ENCODE assay signal across 27 cellular contexts in genomic region chr1:157262422-157262821, GRCh38.
DNase-seq lines count a peak whose midpoint lies in the region; ATAC-seq, FAIRE-seq and TF ChIP-seq lines count a peak whose summit lies in the region.
"Had no signal": no experiment of that assay in that cellular context is flagged by ENCODE, and none has a peak within 500 bp of the region (broad histone marks: within the 10 kb centered on the region; RNA-seq: fewer than 3 reads in every experiment).

No MANE protein-coding gene starts in this region.

- H3K4me1 ChIP-seq in H9 (ENCODE audit: insufficient read depth, low read length) (no peaks in the 10 kb centered on the region), K562 (replicated peaks in 1 of 2; ENCODE audit: control insufficient read depth in 2 of 2, insufficient read depth in 2 of 2, low read length in 2 of 2) (peaks cover 0 to 17% of the 10 kb centered on the region in 2 experiments; a peak in 3 of 5 replicates), mesendoderm (ENCODE audit: control insufficient read depth, low read depth, low read length) (no peaks in the 10 kb centered on the region)

- no peak overlapping the region for H2BK5ac ChIP-seq in H9 (ENCODE audit: insufficient read length, low read length)
- no peak overlapping the region for H2BK5ac ChIP-seq in mesendoderm (ENCODE audit: low read length)

- no peaks in the 10 kb centered on the region for H3K23me2 ChIP-seq in H9 (ENCODE audit: insufficient read length, low read depth, low read length, poor library complexity, severe bottlenecking)

- no peak overlapping the region for H3K4me3 Mint-ChIP-seq in H9
- H3K4me3 Mint-ChIP-seq: B cell; CD4-positive, alpha-beta memory T cell; CD4-positive, CD25-positive, alpha-beta regulatory T cell; CD8-positive, alpha-beta memory T cell had no signal

- H2AK5ac ChIP-seq in H9 (ENCODE audit: insufficient read length, low read length) (peak overlapping the region; percentile 35), mesendoderm (ENCODE audit: low read length) (no peak overlapping the region)

- no peak overlapping the region for H3K27ac Mint-ChIP-seq in H9
- H3K27ac Mint-ChIP-seq: B cell; CD4-positive, alpha-beta memory T cell; CD4-positive, CD25-positive, alpha-beta regulatory T cell; CD8-positive, alpha-beta memory T cell had no signal

- DNase-seq in H9 (no peak), OCI-M1 (lab: John Stamatoyannopoulos, UW) (peak; percentile 53), K562 (ENCODE audit: extremely low read depth in 1 of 4, low spot score in 3 of 4) (peak; percentile 27 to 72 (median 60)), mesendoderm (no peak), Ammon's horn (ENCODE audit: low spot score) (no peak), CD1c-positive myeloid dendritic cell (ENCODE audit: extremely low spot score) (no peak), mucosa of gallbladder (ENCODE audit: low spot score) (no peak)
- DNase-seq: 8988T; ACHN; CD4-positive, alpha-beta memory T cell; CD4-positive, CD25-positive, alpha-beta regulatory T cell; CD8-positive, alpha-beta memory T cell; COR-L47; DMS 273 treated with DMSO at 0.1 percent for 48 hours; DMS153; DMS53; DMS79; DND-41; EL; GDM1 had no signal

- H3K4me3 ChIP-seq in K562, result no peak overlapping the region
- H3K4me3 ChIP-seq in mesendoderm (ENCODE audit: low read length), result no peak overlapping the region
- H3K4me3 ChIP-seq: BLaER1 treated with 17β-estradiol and CSF1 and Interleukin-3, amounts not matched to agents 10 nM and 100 nM; GM12878 had no signal

- H3K4me2 ChIP-seq in H9 (ENCODE audit: insufficient read depth, insufficient read length, low read length) (no peak overlapping the region), K562 (ENCODE audit: insufficient read depth, low read length) (peak overlapping the region; percentile 28; the same call in 1 of the 2 replicates), mesendoderm (ENCODE audit: low read length) (no peak overlapping the region)
- H3K4me2 ChIP-seq: BLaER1 treated with 17β-estradiol and CSF1 and Interleukin-3, amounts not matched to agents 10 nM and 100 nM had no signal

- H2AFZ ChIP-seq in H9 (ENCODE audit: low read length) (no peak overlapping the region), K562 (ENCODE audit: low read depth, low read length) (peak overlapping the region; percentile 30)

- H3K79me1 ChIP-seq in H9 (ENCODE audit: insufficient read depth, low read depth, low read length, poor library complexity, severe bottlenecking) (no peaks in the 10 kb centered on the region), mesendoderm (ENCODE audit: low read length) (no peaks in the 10 kb centered on the region)

- no peak for TF ChIP-seq POLR2A in K562 (conservative IDR thresholded peaks at IDR 0.05)

- H4K8ac ChIP-seq in H9 (replicated peaks; ENCODE audit: insufficient read length, low read depth, low read length) (no peak overlapping the region), mesendoderm (ENCODE audit: low read depth, low read length) (no peak overlapping the region)

- TF ChIP-seq EP300 in K562 (IDR thresholded peaks at IDR 0.05; ENCODE audit: low read length), result peak; percentile 64; the same call in 1 of the 2 replicates

- TF ChIP-seq CTCF in H9 (conservative IDR thresholded peaks at IDR 0.05) (no peak), K562 (IDR thresholded peaks at IDR 0.05 in 2 of 3, conservative IDR thresholded peaks at IDR 0.05 in 1 of 3; ENCODE audit: insufficient read depth in 2 of 3, low read depth in 1 of 3, low read length in 3 of 3) (no peak)

- H4K5ac ChIP-seq in H9 (ENCODE audit: insufficient read length, low read depth, low read length) (no peak overlapping the region), mesendoderm (ENCODE audit: low read length) (no peak overlapping the region)

- no peaks in the 10 kb centered on the region for H3K36me3 Mint-ChIP-seq in H9 (ENCODE audit: insufficient read depth in 1 of 3, low read depth in 3 of 3)
- H3K36me3 Mint-ChIP-seq: CD4-positive, CD25-positive, alpha-beta regulatory T cell; CD8-positive, alpha-beta memory T cell had no signal

- no peak overlapping the region for H2BK12ac ChIP-seq in H9 (ENCODE audit: insufficient read length, low read depth, low read length)

- no CpG with 5 or more reads among the region's 2 CpGs for WGBS in H9 (ENCODE audit: extremely low coverage, insufficient read length, low lambda C conversion rate)
- 4% methylated on average over 2 of the region's 2 CpGs for WGBS in K562 (ENCODE audit: insufficient coverage, low coverage, missing lambda C conversion rate)
- WGBS in mesendoderm (ENCODE audit: extremely low coverage, insufficient coverage, low lambda C conversion rate), result no CpG with 5 or more reads among the region's 2 CpGs

- no peaks in the 10 kb centered on the region for H4K20me1 ChIP-seq in H9 (ENCODE audit: control insufficient read depth, insufficient read depth, insufficient read length)
- H4K20me1 ChIP-seq in K562 (replicated peaks; ENCODE audit: control insufficient read depth, insufficient read depth, low read length), result no peaks in the 10 kb centered on the region
- H4K20me1 ChIP-seq: BLaER1 treated with 17β-estradiol and CSF1 and Interleukin-3, amounts not matched to agents 10 nM and 100 nM had no signal

- no peaks in the 10 kb centered on the region for H3K4me1 Mint-ChIP-seq in H9
- H3K4me1 Mint-ChIP-seq: B cell; CD4-positive, alpha-beta memory T cell; CD4-positive, CD25-positive, alpha-beta regulatory T cell; CD8-positive, alpha-beta memory T cell had no signal

- H3K9ac ChIP-seq in H9 (ENCODE audit: extremely low read depth, insufficient read length, low read length) (no peak overlapping the region), K562 (ENCODE audit: insufficient read depth in 1 of 2, low read depth in 2 of 2, low read length in 2 of 2) (no peak overlapping the region), mesendoderm (ENCODE audit: low read length) (no peak overlapping the region)
- H3K9ac ChIP-seq: BLaER1 treated with 17β-estradiol and CSF1 and Interleukin-3, amounts not matched to agents 10 nM and 100 nM had no signal

- H3K27me3 Mint-ChIP-seq in H9 (ENCODE audit: low read depth), result peaks cover 8% of the 10 kb centered on the region

- H3T11ph ChIP-seq in H9 (ENCODE audit: low read length), result no peak overlapping the region

- peak; percentile 93 for ATAC-seq in K562
- ATAC-seq: GM12878 had no signal

- no peak overlapping the region for H2BK20ac ChIP-seq in H9 (ENCODE audit: low read depth, low read length, poor library complexity, severe bottlenecking)

- H2BK120ac ChIP-seq in H9 (ENCODE audit: low read depth, low read length, poor library complexity, severe bottlenecking) (no peak overlapping the region), mesendoderm (ENCODE audit: low read depth, low read length) (no peak overlapping the region)

- POLR2A ChIA-PET in K562 (lab: Yijun Ruan, JAX), result interaction anchor here (0.5 to 1.5 kb wide), 6 partner anchors 11 to 200 kb away, joined by 3 to 6 read pairs (median 4); no protein-coding TSS in a partner anchor

- H3K56ac ChIP-seq in H9 (ENCODE audit: insufficient read length, low read depth, low read length) (no peak overlapping the region), mesendoderm (ENCODE audit: low read length) (no peak overlapping the region)

- FAIRE-seq in K562 (lab: Jason Lieb, UNC), result peak; percentile 77
- FAIRE-seq: A204.1, GM12878, GM12892, GM18507 had no signal

- no peak overlapping the region for H4K91ac ChIP-seq in H9 (ENCODE audit: insufficient read length, low read depth, low read length)

- BruUV-seq in K562 (replicated peaks; lab: Mats Ljungman, UMichigan), result no TSS peak

- no peak overlapping the region for H2BK15ac ChIP-seq in H9 (ENCODE audit: low read depth, low read length)
- no peak overlapping the region for H2BK15ac ChIP-seq in mesendoderm (replicated peaks; ENCODE audit: low read depth)

- H3K9me3 ChIP-seq in H9 (ENCODE audit: control insufficient read depth, low read depth, low read length) (no peaks in the 10 kb centered on the region), K562 (replicated peaks; ENCODE audit: control insufficient read depth, insufficient read depth, low read depth, low read length) (no peaks in the 10 kb centered on the region)

- H3K27ac ChIP-seq in H9 (ENCODE audit: insufficient read length, low read depth, low read length) (no peak overlapping the region), K562 (ENCODE audit: extremely low read depth, low read depth, low read length) (no peak overlapping the region), mesendoderm (ENCODE audit: low read depth, low read length) (no peak overlapping the region)
- H3K27ac ChIP-seq: BLaER1 treated with 17β-estradiol and CSF1 and Interleukin-3, amounts not matched to agents 10 nM and 100 nM; C4-2B had no signal

- H3K79me2 ChIP-seq in H9 (ENCODE audit: insufficient read depth, low read length) (no peaks in the 10 kb centered on the region), K562 (ENCODE audit: control insufficient read depth, insufficient read depth, low read length) (no peaks in the 10 kb centered on the region), mesendoderm (ENCODE audit: control insufficient read depth, insufficient read depth, low read length) (no peaks in the 10 kb centered on the region)

- TF ChIP-seq RAD21 in K562 (CRISPR knock-in tag; conservative IDR thresholded peaks at IDR 0.05 in 1 of 2, IDR thresholded peaks at IDR 0.05 in 1 of 2), result no peak

- H3K4ac ChIP-seq in H9 (ENCODE audit: low read depth, low read length) (no peak overlapping the region), mesendoderm (ENCODE audit: low read depth, low read length) (peak overlapping the region; percentile 7)

- no peak overlapping the region for H3K18ac ChIP-seq in H9 (ENCODE audit: insufficient read length, low read depth, low read length)
- no peak overlapping the region for H3K18ac ChIP-seq in mesendoderm (ENCODE audit: low read length)

- intact Hi-C loops in K562 (cut with micrococcal nuclease), result no loop called here

- H3K14ac ChIP-seq in H9 (ENCODE audit: insufficient read depth, low read length), result no peak overlapping the region

- no peaks in the 10 kb centered on the region for H3K27me3 ChIP-seq in H9 (ENCODE audit: insufficient read depth, low read length)
- H3K27me3 ChIP-seq in K562 (ENCODE audit: control insufficient read depth in 2 of 2, insufficient read depth in 2 of 2, low read length in 2 of 2), result no peaks in the 10 kb centered on the region
- H3K27me3 ChIP-seq in mesendoderm (ENCODE audit: insufficient read depth, low read length, poor library complexity), result no peaks in the 10 kb centered on the region

- no peak overlapping the region for H3K23ac ChIP-seq in H9 (ENCODE audit: insufficient read length, low read depth, low read length)
- H3K23ac ChIP-seq in mesendoderm (ENCODE audit: low read length), result no peak overlapping the region

- in situ Hi-C loops in K562 (cut with MboI), result no loop called here

- H3K9me3 Mint-ChIP-seq in H9, result peaks cover 2 to 4% of the 10 kb centered on the region in 2 experiments; a peak in 4 of 5 replicates

- H3K9me1 ChIP-seq in K562 (ENCODE audit: control insufficient read depth, insufficient read depth, low read length), result no peaks in the 10 kb centered on the region

- CTCF ChIA-PET in K562 (lab: Yijun Ruan, JAX; ENCODE audit: low intra/inter-chr PET ratio), result no interaction called here

- H3K36me3 ChIP-seq in K562 (ENCODE audit: control insufficient read depth, insufficient read depth, low read length) (no peaks in the 10 kb centered on the region), mesendoderm (ENCODE audit: control insufficient read depth, insufficient read depth, low read length) (no peaks in the 10 kb centered on the region)
- H3K36me3 ChIP-seq: BLaER1 treated with 17β-estradiol and CSF1 and Interleukin-3, amounts not matched to agents 10 nM and 100 nM had no signal

Comparison
In these comparisons a context has a peak if more than half of its experiments do, and no peak if none do; other contexts are left out.
1. DNase-seq: peak in OCI-M1 (single experiment) and K562 (4 of 4); none in H9 (single experiment), mesendoderm (single experiment), Ammon's horn (single experiment), CD1c-positive myeloid dendritic cell (single experiment) and mucosa of gallbladder (single experiment).